ENCODE assay signal across 26 cellular contexts in genomic region chr6:93366506-93366905, GRCh38. TPM values are rescaled to one million over a fixed set of nuclear protein-coding genes. Genes with fewer than 3 reads are reported as not detected.
"Had no signal": no experiment of that assay in that cellular context is flagged by ENCODE, and none has a peak within 500 bp of the region (broad histone marks: within the 10 kb centered on the region; RNA-seq: fewer than 3 reads in every experiment).

No MANE protein-coding gene starts in this region.

- H3K9me3 Mint-ChIP-seq: activated naive CD4-positive, alpha-beta T cell treated with anti-CD3 and anti-CD28 coated beads for 36 hours; activated naive CD8-positive, alpha-beta T cell treated with anti-CD3 and anti-CD28 coated beads for 36 hours; activated T-helper 1 cell treated with anti-CD3 and anti-CD28 coated beads, Interleukin-12 subunit alpha, Interleukin-12 subunit beta, Interleukin-2, Interleukin-4 antibody, amounts not matched to agents 30 ng/mL and 10 ng/mL and 1 ng/mL, durations not matched to agents 14 hours and 24 hours and 36 hours; mesothelial cell of epicardium; nephron progenitor cell; T-helper 2 cell treated with Interferon-gamma antibody and Interleukin-4, amounts not matched to agents 5 μg/mL and 100 μg/mL, for 36 hours had no signal

- FAIRE-seq: keratinocyte had no signal

- H3K4me3 Mint-ChIP-seq: activated B cell treated with CpG ODN at 0.5 μM for 24 hours; activated naive CD4-positive, alpha-beta T cell treated with anti-CD3 and anti-CD28 coated beads for 36 hours; activated naive CD8-positive, alpha-beta T cell treated with anti-CD3 and anti-CD28 coated beads for 36 hours; activated T-helper 1 cell treated with anti-CD3 and anti-CD28 coated beads, Interleukin-12 subunit alpha, Interleukin-12 subunit beta, Interleukin-2, Interleukin-4 antibody, amounts not matched to agents 30 ng/mL and 10 ng/mL and 1 ng/mL, durations not matched to agents 14 hours and 24 hours and 36 hours; effector memory CD8-positive, alpha-beta T cell; mesothelial cell of epicardium; naive B cell; nephron progenitor cell; T-helper 2 cell treated with Interferon-gamma antibody and Interleukin-4, amounts not matched to agents 5 μg/mL and 100 μg/mL, for 36 hours had no signal

- H3K27me3 Mint-ChIP-seq: activated B cell treated with CpG ODN at 0.5 μM for 24 hours; activated naive CD8-positive, alpha-beta T cell treated with anti-CD3 and anti-CD28 coated beads for 36 hours; effector memory CD8-positive, alpha-beta T cell had no signal

- H3K27ac Mint-ChIP-seq: activated B cell treated with CpG ODN at 0.5 μM for 24 hours; activated naive CD4-positive, alpha-beta T cell treated with anti-CD3 and anti-CD28 coated beads for 36 hours; activated naive CD8-positive, alpha-beta T cell treated with anti-CD3 and anti-CD28 coated beads for 36 hours; activated T-helper 1 cell treated with anti-CD3 and anti-CD28 coated beads, Interleukin-12 subunit alpha, Interleukin-12 subunit beta, Interleukin-2, Interleukin-4 antibody, amounts not matched to agents 30 ng/mL and 10 ng/mL and 1 ng/mL, durations not matched to agents 14 hours and 24 hours and 36 hours; effector memory CD8-positive, alpha-beta T cell; mesothelial cell of epicardium; naive B cell; nephron progenitor cell; T-helper 2 cell treated with Interferon-gamma antibody and Interleukin-4, amounts not matched to agents 5 μg/mL and 100 μg/mL, for 36 hours had no signal

- H3K4me1 Mint-ChIP-seq: activated B cell treated with CpG ODN at 0.5 μM for 24 hours; activated naive CD8-positive, alpha-beta T cell treated with anti-CD3 and anti-CD28 coated beads for 36 hours; mesothelial cell of epicardium; naive B cell; nephron progenitor cell had no signal

- H3K36me3 Mint-ChIP-seq: activated naive CD8-positive, alpha-beta T cell treated with anti-CD3 and anti-CD28 coated beads for 36 hours; mesothelial cell of epicardium; naive B cell had no signal

- ATAC-seq: body of pancreas; effector memory CD8-positive, alpha-beta T cell; gastrocnemius medialis; left cardiac atrium; left ventricle myocardium superior; psoas muscle; upper lobe of right lung had no signal

- DNase-seq: activated B cell treated with CpG ODN at 0.5 μM for 24 hours; activated effector memory CD4-positive, alpha-beta T cell treated with anti-CD3 and anti-CD28 coated beads, Interleukin-2, amount 50 U/mL, for 16 hours; activated naive CD4-positive, alpha-beta T cell treated with anti-CD3 and anti-CD28 coated beads for 36 hours; activated naive CD8-positive, alpha-beta T cell treated with anti-CD3 and anti-CD28 coated beads for 36 hours; adrenal gland; aorta; body of pancreas; cortex of kidney; effector memory CD8-positive, alpha-beta T cell; erythroblast; gastrocnemius medialis; left cardiac atrium; left ventricle myocardium superior; mammary epithelial cell; naive B cell; nephron progenitor cell; ovary; psoas muscle; stimulated activated CD4-positive, alpha-beta T cell treated with anti-CD3 and anti-CD28 coated beads, Interleukin-15, amount 100 ng/mL, for 24 hours; stimulated activated naive CD4-positive, alpha-beta T cell; tibial artery; upper lobe of right lung had no signal

RNA-seq across cellular contexts. Expression of gene EPHA7, which starts 52.9 kb away (rescaled TPM):
- total RNA-seq: activated B cell treated with CpG ODN at 0.5 μM for 24 hours; activated naive CD4-positive, alpha-beta T cell treated with anti-CD3 and anti-CD28 coated beads for 36 hours; activated naive CD8-positive, alpha-beta T cell treated with anti-CD3 and anti-CD28 coated beads for 36 hours; activated T-helper 1 cell treated with anti-CD3 and anti-CD28 coated beads, Interleukin-12 subunit alpha, Interleukin-12 subunit beta, Interleukin-2, Interleukin-4 antibody, amounts not matched to agents 30 ng/mL and 10 ng/mL and 1 ng/mL, durations not matched to agents 14 hours and 24 hours and 36 hours; mammary epithelial cell had no signal
- polyA plus RNA-seq: aorta, keratinocyte, mammary epithelial cell had no signal
